In genomic region chr1:112369389-112370285, GRCh38 we compare ENCODE assay signal across 8 cellular contexts. TPM values are rescaled to one million over a fixed set of nuclear protein-coding genes. Genes with fewer than 3 reads are reported as not detected.
DNase-seq lines count a peak whose midpoint lies in the region; ATAC-seq and TF ChIP-seq lines count a peak whose summit lies in the region.

No MANE protein-coding gene starts in this region.

- H3K36me3 ChIP-seq in GM06990 (ENCODE audit: control insufficient read depth, insufficient read depth, low read length), result no peaks in the 10 kb centered on the region
- no peaks in the 10 kb centered on the region for H3K36me3 ChIP-seq in HCT116 (ENCODE audit: control insufficient read depth in 1 of 2, insufficient read depth in 2 of 2, low read length in 2 of 2)
- no peaks in the 10 kb centered on the region for H3K36me3 ChIP-seq in upper lobe of right lung

- no peak overlapping the region for H3K9ac ChIP-seq in HCT116 (ENCODE audit: low read length)

- peak overlapping the region; percentile 97 for H2AFZ ChIP-seq in HCT116 (ENCODE audit: low read depth, low read length, poor library complexity, severe bottlenecking)

- no peak overlapping the region for H3K27ac Mint-ChIP-seq in activated naive CD4-positive, alpha-beta T cell treated with anti-CD3 and anti-CD28 coated beads for 36 hours
- H3K27ac Mint-ChIP-seq in glutamatergic neuron (ENCODE audit: unreplicated experiment), result no peak overlapping the region

- TF ChIP-seq CTCF in GM06990 (IDR thresholded peaks at IDR 0.05; ENCODE audit: insufficient read depth, low read length, poor library complexity, severe bottlenecking) (peak; percentile 99), HCT116 (IDR thresholded peaks at IDR 0.05 in 2 of 3, conservative IDR thresholded peaks at IDR 0.05 in 1 of 3; ENCODE audit: borderline replicate concordance in 1 of 3, insufficient read depth in 1 of 3, low read depth in 2 of 3, low read length in 2 of 3) (peak; percentile 97 to 99 (median 98)), glutamatergic neuron (IDR thresholded peaks at IDR 0.05; ENCODE audit: partially characterized antibody, unreplicated experiment) (peak; percentile 86), upper lobe of right lung (IDR thresholded peaks at IDR 0.05) (peak; percentile 98)

- no peaks in the 10 kb centered on the region for H3K36me3 Mint-ChIP-seq in activated naive CD4-positive, alpha-beta T cell treated with anti-CD3 and anti-CD28 coated beads for 36 hours (ENCODE audit: low read depth)
- peaks cover 6% of the 10 kb centered on the region for H3K36me3 Mint-ChIP-seq in glutamatergic neuron (ENCODE audit: unreplicated experiment)

- peaks cover 3% of the 10 kb centered on the region for H3K4me1 Mint-ChIP-seq in activated naive CD4-positive, alpha-beta T cell treated with anti-CD3 and anti-CD28 coated beads for 36 hours (ENCODE audit: low read depth)
- H3K4me1 Mint-ChIP-seq in glutamatergic neuron (ENCODE audit: low read depth, unreplicated experiment), result no peaks in the 10 kb centered on the region

- H3K27me3 Mint-ChIP-seq in activated naive CD4-positive, alpha-beta T cell treated with anti-CD3 and anti-CD28 coated beads for 36 hours (ENCODE audit: low read depth), result peaks cover 32% of the 10 kb centered on the region
- H3K27me3 Mint-ChIP-seq in glutamatergic neuron (ENCODE audit: unreplicated experiment), result peaks cover 3% of the 10 kb centered on the region

- no peaks in the 10 kb centered on the region for H3K9me3 Mint-ChIP-seq in activated naive CD4-positive, alpha-beta T cell treated with anti-CD3 and anti-CD28 coated beads for 36 hours
- no peaks in the 10 kb centered on the region for H3K9me3 Mint-ChIP-seq in glutamatergic neuron (ENCODE audit: unreplicated experiment)

- RAD21 ChIA-PET in HCT116 (lab: Charles Lee; ENCODE audit: low non-redundant PET in 1 of 2, low total read pairs in 2 of 2, uncharacterized antibody in 2 of 2, unreplicated experiment in 2 of 2), result interaction anchor here (0.9 kb wide), 2 partner anchors 71 to 345 kb away, joined by 3 read pairs; partner anchors contain the start of gene PPM1J (in 1 of the 2)

- no peaks in the 10 kb centered on the region for H3K9me2 ChIP-seq in HCT116 (ENCODE audit: insufficient read depth)

- BruUV-seq in HCT116 (replicated peaks; lab: Mats Ljungman, UMichigan), result no TSS peak

- TF ChIP-seq POLR2A in HCT116 (IDR thresholded peaks at IDR 0.05; ENCODE audit: borderline replicate concordance, extremely low read depth, insufficient read depth, insufficient read length), result no peak

- no peaks in the 10 kb centered on the region for H3K9me3 ChIP-seq in HCT116 (ENCODE audit: control insufficient read depth in 1 of 2, insufficient read depth in 1 of 2, low read depth in 1 of 2, low read length in 2 of 2)
- H3K9me3 ChIP-seq in upper lobe of right lung, result no peaks in the 10 kb centered on the region

- H3K4me3 ChIP-seq in GM06990 (replicated peaks; ENCODE audit: low read depth, low read length), result no peak overlapping the region
- H3K4me3 ChIP-seq in HCT116 (replicated peaks in 1 of 2; ENCODE audit: low read depth in 1 of 2, low read length in 2 of 2), result peak overlapping the region in 1 of 2 experiments; percentile 21; a peak in 1 of 4 replicates
- no peak overlapping the region for H3K4me3 ChIP-seq in upper lobe of right lung

- peak; percentile 69 for DNase-seq in GM06990 (ENCODE audit: extremely low read depth, insufficient read length)
- DNase-seq in HCT116 (ENCODE audit: low read depth, low spot score), result peak; percentile 76
- DNase-seq in MV-4-11 (lab: John Stamatoyannopoulos, UW), result peak; percentile 57
- DNase-seq in activated naive CD4-positive, alpha-beta T cell treated with anti-CD3 and anti-CD28 coated beads for 36 hours, result peak; percentile 90
- DNase-seq in glutamatergic neuron, result peak; percentile 95
- peak; percentile 96 for DNase-seq in posterior vena cava (ENCODE audit: low spot score)
- DNase-seq in upper lobe of right lung, result peak; percentile 93

- no peaks in the 10 kb centered on the region for H3K79me2 ChIP-seq in HCT116 (ENCODE audit: insufficient read depth, low read length)

- CTCF ChIA-PET in HCT116 (lab: Charles Lee), result interaction anchor here (0.6 to 2.2 kb wide), 13 partner anchors 9 to 888 kb away, joined by 3 to 19 read pairs (median 6); partner anchors contain the start of gene RHOC
- CTCF ChIA-PET in activated naive CD4-positive, alpha-beta T cell treated with anti-CD3 and anti-CD28 coated beads for 36 hours (lab: Charles Lee), result interaction anchor here (0.6 to 3.7 kb wide), 20 partner anchors 11 to 347 kb away, joined by 3 to 51 read pairs (median 4); no protein-coding TSS in a partner anchor

- POLR2A ChIA-PET in HCT116 (lab: Charles Lee), result no interaction called here

- H3K4me3 Mint-ChIP-seq in activated naive CD4-positive, alpha-beta T cell treated with anti-CD3 and anti-CD28 coated beads for 36 hours, result no peak overlapping the region
- H3K4me3 Mint-ChIP-seq in glutamatergic neuron (ENCODE audit: unreplicated experiment), result no peak overlapping the region

- no peak overlapping the region for H3K27ac ChIP-seq in HCT116 (ENCODE audit: low read depth, low read length)
- no peak overlapping the region for H3K27ac ChIP-seq in upper lobe of right lung

- peaks cover 0 to 4% of the 10 kb centered on the region in 2 experiments; a peak in 1 of 4 replicates for H3K4me1 ChIP-seq in HCT116 (ENCODE audit: control insufficient read depth in 1 of 2, insufficient read depth in 2 of 2, low read length in 2 of 2)
- no peaks in the 10 kb centered on the region for H3K4me1 ChIP-seq in upper lobe of right lung

- H3K27me3 ChIP-seq in GM06990 (replicated peaks; ENCODE audit: control insufficient read depth, insufficient read depth, low read length) (no peaks in the 10 kb centered on the region), HCT116 (ENCODE audit: insufficient read depth, low read length) (no peaks in the 10 kb centered on the region), upper lobe of right lung (no peaks in the 10 kb centered on the region)

- H4K20me1 ChIP-seq in HCT116 (ENCODE audit: insufficient read depth), result no peaks in the 10 kb centered on the region

- peak; percentile 100 for ATAC-seq in HCT116
- peak; percentile 100 for ATAC-seq in SK-N-SH treated with all-trans-retinoic acid at 6 μM for 48 hours
- ATAC-seq in upper lobe of right lung, result peak; percentile 100

- intact Hi-C loops in HCT116 (cut with micrococcal nuclease), result loop anchor here (2.0 kb wide), 1 partner anchor 71 kb away; no protein-coding TSS in a partner anchor
- intact Hi-C loops in activated naive CD4-positive, alpha-beta T cell treated with anti-CD3 and anti-CD28 coated beads for 36 hours (cut with micrococcal nuclease), result loop anchor here (1.0 to 10.0 kb wide), 3 partner anchors 11 to 595 kb away; no protein-coding TSS in a partner anchor
- intact Hi-C loops in posterior vena cava (cut with DNase I), result no loop called here
- intact Hi-C loops in upper lobe of right lung (cut with DNase I), result no loop called here

- peak overlapping the region; percentile 56 for H3K4me2 ChIP-seq in HCT116 (ENCODE audit: low read length)

- TF ChIP-seq RAD21 in HCT116 (IDR thresholded peaks at IDR 0.05; ENCODE audit: low read depth), result peak; percentile 95

TF ChIP-seq in HCT116, 20 proteins besides CTCF, POLR2A, EP300 and RAD21 (continues in another document):
- TF ChIP-seq YY1 (IDR thresholded peaks at IDR 0.05; ENCODE audit: extremely low read depth, insufficient replicate concordance, low read depth, low read length) (no peak), CBX3 (IDR thresholded peaks at IDR 0.05; ENCODE audit: low read depth) (peak; percentile 74; the same call in 1 of the 2 replicates), ZBTB33 (IDR thresholded peaks at IDR 0.05; ENCODE audit: extremely low read depth, insufficient replicate concordance, low read length) (no peak), SP1 (IDR thresholded peaks at IDR 0.05; ENCODE audit: low read depth) (no peak)

TF ChIP-seq in SK-N-SH treated with all-trans-retinoic acid at 6 μM for 48 hours, 23 proteins besides CTCF, POLR2A, EP300 and RAD21:
- no peak for TF ChIP-seq ZC3H10 (CRISPR knock-in tag; IDR thresholded peaks at IDR 0.05)
- TF ChIP-seq ZNF8 (CRISPR knock-in tag; IDR thresholded peaks at IDR 0.05), result peak; percentile 70

RNA-seq across cellular contexts. Expression of gene CTTNBP2NL, which starts 26.4 kb away (rescaled TPM):
- total RNA-seq in HCT116 (2021; ENCODE audit: unreplicated experiment) (18.0 TPM), glutamatergic neuron (ENCODE audit: unreplicated experiment) (66.2 TPM), posterior vena cava (10 to 100 TPM; 36.3 to 48.6 TPM), upper lobe of right lung (59.4 TPM)
- polyA plus RNA-seq in HCT116 (2012), result 4.8 and 5.4 TPM in 2 replicates
- 1 to 10 TPM; 1.0 to 1.4 TPM for total RNA-seq in activated naive CD4-positive, alpha-beta T cell treated with anti-CD3 and anti-CD28 coated beads for 36 hours

Comparison
In these comparisons a context has a peak if more than half of its experiments do, and no peak if none do; other contexts are left out.
1. intact Hi-C loops: an anchor here in HCT116 (2.0 kb wide) and activated naive CD4-positive, alpha-beta T cell treated with anti-CD3 and anti-CD28 coated beads for 36 hours (1.0 to 10.0 kb wide); none called in posterior vena cava and upper lobe of right lung.